8 cellular contexts compared by ENCODE assay signal in genomic region chrX:12974797-12975669, GRCh38. TPM values are rescaled to one million over a fixed set of nuclear protein-coding genes. Genes with fewer than 3 reads are reported as not detected.
DNase-seq lines count a peak whose midpoint lies in the region; ATAC-seq and TF ChIP-seq lines count a peak whose summit lies in the region.

TMSB4X (plus strand) TSS chrX:12975110.

- peaks cover 21% of the 10 kb centered on the region for H3K4me1 ChIP-seq in skeletal muscle satellite cell (ENCODE audit: control insufficient read depth, insufficient read depth, low read length)

- ATAC-seq in GM18502 (IDR thresholded peaks at IDR 0.05; ENCODE audit: poor library complexity, unreplicated experiment): peak; percentile 30
- peak; percentile 52 for ATAC-seq in HG03045 (IDR thresholded peaks at IDR 0.05; ENCODE audit: unreplicated experiment)

- DNase-seq in NCI-H2227 treated with DMSO at 0.1 percent for 48 hours (lab: John Stamatoyannopoulos, UW): peak; percentile 95
- DNase-seq in WERI-Rb-1: peak; percentile 86
- peak; percentile 52 to 91 for DNase-seq in T47D (ENCODE audit: low read depth in 1 of 2, low spot score in 1 of 2)
- DNase-seq in GM19238 (ENCODE audit: insufficient read length, low spot score): no peak

- peak within 1 kb of the TSS; percentile 99 for H3K9ac ChIP-seq in skeletal muscle satellite cell (ENCODE audit: low read depth, low read length)

- TF ChIP-seq CTCF in WERI-Rb-1 (IDR thresholded peaks at IDR 0.05; ENCODE audit: low read depth, low read length): no peak

- H3K4me3 ChIP-seq in WERI-Rb-1 (ENCODE audit: low read depth, low read length) (peak within 1 kb of the TSS; percentile 99), iPS-18c (ENCODE audit: insufficient read depth, low read depth, low read length) (peak within 1 kb of the TSS; percentile 91), skeletal muscle satellite cell (ENCODE audit: low read length) (peak within 1 kb of the TSS; percentile 86)

- H3K4me2 ChIP-seq in skeletal muscle satellite cell (ENCODE audit: low read length): peak within 1 kb of the TSS; percentile 93

- peak within 1 kb of the TSS; percentile 78 for H3K27ac ChIP-seq in WERI-Rb-1

- H3K9me3 ChIP-seq in WERI-Rb-1 (ENCODE audit: severe bottlenecking): no peaks in the 10 kb centered on the region
- H3K9me3 ChIP-seq in iPS-18c (ENCODE audit: control insufficient read depth, insufficient read depth, low read length): peaks cover 6% of the 10 kb centered on the region
- H3K9me3 ChIP-seq in skeletal muscle satellite cell (replicated peaks; ENCODE audit: low read length): no peaks in the 10 kb centered on the region

- in situ Hi-C loops in T47D (cut with HindIII; ENCODE audit: low pct_unique_long_range_greater_than_20kb, low sequenced_read_pairs): no loop called here

- H3K27me3 ChIP-seq in WERI-Rb-1 (ENCODE audit: insufficient read depth, low read depth, severe bottlenecking): no peaks in the 10 kb centered on the region
- H3K27me3 ChIP-seq in skeletal muscle satellite cell (ENCODE audit: control insufficient read depth, insufficient read depth, low read length): no peaks in the 10 kb centered on the region

- H3K36me3 ChIP-seq in WERI-Rb-1 (peaks cover 24% of the 10 kb centered on the region), skeletal muscle satellite cell (ENCODE audit: insufficient read depth, low read length) (peaks cover 26% of the 10 kb centered on the region)

RNA-seq across cellular contexts. Expression of gene TMSB4X, which starts in this region (rescaled TPM):
- 6,299 and 7,116 TPM in 2 replicates for total RNA-seq in skeletal muscle satellite cell (2012; rRNA removed)
